In the genomic region with DNA sequence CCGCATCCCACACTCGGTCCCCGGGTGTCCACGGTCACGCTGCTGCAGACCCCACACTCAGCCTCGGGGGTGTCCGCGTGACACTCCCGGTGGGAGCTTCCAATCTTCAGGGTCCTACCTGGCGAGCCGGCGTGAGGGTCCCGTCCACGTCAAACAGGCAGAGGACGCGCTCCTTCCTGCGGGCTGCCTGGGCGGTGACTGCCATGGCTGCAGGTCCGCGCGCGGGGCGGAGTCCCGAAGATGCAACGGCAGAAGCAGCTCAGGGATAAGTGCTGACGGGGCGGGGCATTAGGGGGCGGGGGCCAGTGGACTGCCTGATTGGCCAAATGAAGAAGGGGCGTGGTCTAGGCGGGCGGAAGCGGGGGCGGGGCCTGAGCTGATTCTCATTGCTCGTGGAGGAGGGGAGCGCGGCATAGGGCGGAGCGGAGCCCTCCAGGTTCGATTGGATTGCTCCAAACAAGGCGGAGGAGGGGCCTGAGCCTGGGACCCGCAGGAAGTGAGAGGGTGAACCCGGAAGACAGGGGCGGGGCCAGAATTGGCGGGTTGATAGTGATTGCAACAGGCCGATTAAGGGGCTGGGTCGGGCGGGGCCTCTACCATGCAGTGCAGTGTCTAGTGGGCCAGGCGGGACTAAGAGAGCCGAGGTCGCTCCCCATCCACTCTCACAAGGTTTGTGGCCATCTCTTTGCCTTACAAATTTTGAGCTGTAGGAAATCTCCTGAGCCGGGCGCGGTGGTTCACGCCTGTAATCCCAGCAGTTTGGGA, we compare ENCODE assay signal across 8 cellular contexts. TPM values are rescaled to one million over a fixed set of nuclear protein-coding genes. Genes with fewer than 3 reads are reported as not detected.
A peak's percentile ranks its signal among the peaks of the same experiment; 100 is the strongest.
DNase-seq lines count a peak whose midpoint lies in the region; ATAC-seq and TF ChIP-seq lines count a peak whose summit lies in the region.

Gene PMM1 (minus strand): TSS at position 240 of the 765 bp plus-strand sequence. CDS start 35 bp downstream, at position 205.

- no peaks in the 10 kb centered on the region for H3K27me3 ChIP-seq in kidney epithelial cell (ENCODE audit: control insufficient read depth, insufficient read depth, low read length)

- peak within 1 kb of the TSS; percentile 95 for H3K4me3 ChIP-seq in kidney epithelial cell (ENCODE audit: low read depth, low read length)

- peak; percentile 79 for TF ChIP-seq POLR2A in GM19193 (IDR thresholded peaks at IDR 0.05; ENCODE audit: extremely low read depth, insufficient read depth, insufficient read length)

- H3K9me3 Mint-ChIP-seq in chondrocyte (ENCODE audit: low read depth): no peaks in the 10 kb centered on the region

- peak within 1 kb of the TSS; percentile 93 for H3K27ac Mint-ChIP-seq in chondrocyte (ENCODE audit: unreplicated experiment)

- TF ChIP-seq CTCF in chondrocyte (IDR thresholded peaks at IDR 0.05) (no peak), kidney epithelial cell (IDR thresholded peaks at IDR 0.05; ENCODE audit: insufficient read depth, low read length, poor library complexity, severe bottlenecking) (no peak)

- DNase-seq in AML-193 (lab: John Stamatoyannopoulos, UW): peak; percentile 96 to 98
- peak; percentile 99 for DNase-seq in NCI-H510A treated with DMSO at 0.1 percent for 48 hours (lab: John Stamatoyannopoulos, UW)
- peak; percentile 100 for DNase-seq in activated CD4-positive, alpha-beta T cell treated with anti-CD3 and anti-CD28 coated beads for 24 hours (ENCODE audit: low read depth in 2 of 2)
- DNase-seq in chondrocyte (ENCODE audit: low spot score): peak; percentile 100
- peak; percentile 94 for DNase-seq in kidney epithelial cell (ENCODE audit: low read depth)
- peak; percentile 100 for DNase-seq in stimulated activated CD4-positive, alpha-beta T cell treated with anti-CD3 and anti-CD28 coated beads, Interleukin-15, amount 100 ng/mL, for 48 hours (ENCODE audit: low read depth in 2 of 2)

- no peaks in the 10 kb centered on the region for H3K27me3 Mint-ChIP-seq in chondrocyte (ENCODE audit: low read depth)

- no peaks in the 10 kb centered on the region for H3K36me3 ChIP-seq in kidney epithelial cell (ENCODE audit: control insufficient read depth, insufficient read depth, low read length)

- peak within 1 kb of the TSS; percentile 95 for H3K4me3 Mint-ChIP-seq in chondrocyte (ENCODE audit: unreplicated experiment)

- ATAC-seq in HG03439 (IDR thresholded peaks at IDR 0.05; ENCODE audit: unreplicated experiment): peak; percentile 90

- H3K4me1 Mint-ChIP-seq in chondrocyte (ENCODE audit: low read depth): peaks cover 20% of the 10 kb centered on the region

- peaks cover 5% of the 10 kb centered on the region for H3K36me3 Mint-ChIP-seq in chondrocyte (ENCODE audit: low read depth)

RNA-seq across cellular contexts. Expression of gene PMM1, which starts in this region (rescaled TPM):
- total RNA-seq in chondrocyte (39.3 to 48.2 TPM (median 47.1 TPM) in 3 replicates), kidney epithelial cell (32.2 and 48.7 TPM in 2 replicates)

Comparison
In these comparisons a context has a peak if more than half of its experiments do, and no peak if none do; other contexts are left out.
1. Peak in every context shown above with its lines: DNase-seq, ATAC-seq and H3K4me3 ChIP-seq.